In genomic region chr6:25124216-25124615, GRCh38 we compare ENCODE assay signal across 22 cellular contexts.
DNase-seq lines count a peak whose midpoint lies in the region; ATAC-seq and TF ChIP-seq lines count a peak whose summit lies in the region.
"Had no signal": no experiment of that assay in that cellular context is flagged by ENCODE, and none has a peak within 500 bp of the region (broad histone marks: within the 10 kb centered on the region; RNA-seq: fewer than 3 reads in every experiment).

No MANE protein-coding gene starts in this region.

- peaks cover 53% of the 10 kb centered on the region for H3K4me1 ChIP-seq in adipocyte (ENCODE audit: control insufficient read depth, insufficient read depth, low read length)

- no peaks in the 10 kb centered on the region for H3K9me3 ChIP-seq in adipocyte (ENCODE audit: control insufficient read depth, low read length)

- H3K4me3 ChIP-seq in adipocyte (ENCODE audit: low read length), result no peak overlapping the region
- H3K4me3 ChIP-seq: GM23248 had no signal

- peak overlapping the region; percentile 45 for H3K4me3 Mint-ChIP-seq in natural killer cell treated with Interleukin-12 subunit alpha and Interleukin-12 subunit beta and Interleukin-15 and Interleukin-18, amount 100 ng/mL, for 72 hours
- H3K4me3 Mint-ChIP-seq in natural killer cell, result no peak overlapping the region
- H3K4me3 Mint-ChIP-seq: B cell, H9, HFFc6 had no signal

- H3K9me3 Mint-ChIP-seq in natural killer cell treated with Interleukin-12 subunit alpha and Interleukin-12 subunit beta and Interleukin-15 and Interleukin-18, amount 100 ng/mL, for 72 hours, result no peaks in the 10 kb centered on the region
- no peaks in the 10 kb centered on the region for H3K9me3 Mint-ChIP-seq in natural killer cell
- H3K9me3 Mint-ChIP-seq: H9, HFFc6, T-cell had no signal

- H3K36me3 ChIP-seq in adipocyte (ENCODE audit: control insufficient read depth, insufficient read depth, low read length, severe bottlenecking), result peaks cover 20% of the 10 kb centered on the region

- no peaks in the 10 kb centered on the region for H3K27me3 Mint-ChIP-seq in natural killer cell treated with Interleukin-12 subunit alpha and Interleukin-12 subunit beta and Interleukin-15 and Interleukin-18, amount 100 ng/mL, for 72 hours
- H3K27me3 Mint-ChIP-seq in natural killer cell (ENCODE audit: low read depth in 2 of 2), result no peaks in the 10 kb centered on the region
- H3K27me3 Mint-ChIP-seq: B cell, T-cell had no signal

- H3K27ac Mint-ChIP-seq in natural killer cell treated with Interleukin-12 subunit alpha and Interleukin-12 subunit beta and Interleukin-15 and Interleukin-18, amount 100 ng/mL, for 72 hours, result peak overlapping the region; percentile 28 to 75
- peak overlapping the region in 1 of 2 donors; percentile 5 for H3K27ac Mint-ChIP-seq in natural killer cell
- H3K27ac Mint-ChIP-seq: B cell, H9, HFFc6, T-cell had no signal

- H3K27me3 ChIP-seq in adipocyte (replicated peaks; ENCODE audit: control insufficient read depth, insufficient read depth, low read length), result no peaks in the 10 kb centered on the region

- peaks cover 48 to 53% of the 10 kb centered on the region in 2 donors for H3K4me1 Mint-ChIP-seq in natural killer cell treated with Interleukin-12 subunit alpha and Interleukin-12 subunit beta and Interleukin-15 and Interleukin-18, amount 100 ng/mL, for 72 hours (ENCODE audit: low read depth in 2 of 2)
- peaks cover 34 to 45% of the 10 kb centered on the region in 2 donors for H3K4me1 Mint-ChIP-seq in natural killer cell

- no peak overlapping the region for H3K9ac ChIP-seq in adipocyte (ENCODE audit: low read length)
- H3K9ac ChIP-seq: GM23248 had no signal

- TF ChIP-seq CTCF in natural killer cell (IDR thresholded peaks at IDR 0.05), result no peak

- ATAC-seq in natural killer cell treated with Interleukin-12 subunit alpha and Interleukin-12 subunit beta and Interleukin-15 and Interleukin-18, amount 100 ng/mL, for 72 hours, result no peak
- ATAC-seq in natural killer cell, result no peak
- ATAC-seq: Panc1, T-cell had no signal

- no peak for DNase-seq in natural killer cell treated with Interleukin-12 subunit alpha and Interleukin-12 subunit beta and Interleukin-15 and Interleukin-18, amount 100 ng/mL, for 72 hours (ENCODE audit: low spot score)
- DNase-seq in natural killer cell, result no peak
- peak; percentile 13 for DNase-seq in MV-4-11 (lab: John Stamatoyannopoulos, UW)
- peak; percentile 66 for DNase-seq in adipocyte (ENCODE audit: low read depth)
- DNase-seq in activated CD4-positive, alpha-beta T cell treated with anti-CD3 and anti-CD28 coated beads, Interleukin-2, amount 50 U/mL, for 48 hours, result no peak
- DNase-seq in EL, result no peak
- no peak for DNase-seq in activated CD8-positive, alpha-beta memory T cell treated with anti-CD3 and anti-CD28 coated beads, Interleukin-2, amount 50 U/mL, for 4 hours
- DNase-seq: DMS153, DND-41, GM23248, H9, HFFc6, NCI-H1105 treated with DMSO at 0.1 percent for 48 hours, NCI-H146, NCI-H1930, NCI-H2107, NCI-H524, NCI-H748 treated with DMSO at 0.1 percent for 48 hours, SHP77, T-cell had no signal

- intact Hi-C loops in natural killer cell (cut with micrococcal nuclease), result no loop called here

- peaks cover 51% of the 10 kb centered on the region for H3K36me3 Mint-ChIP-seq in natural killer cell treated with Interleukin-12 subunit alpha and Interleukin-12 subunit beta and Interleukin-15 and Interleukin-18, amount 100 ng/mL, for 72 hours
- H3K36me3 Mint-ChIP-seq in natural killer cell, result peaks cover 21% of the 10 kb centered on the region

Comparison
In these comparisons a context has a peak if more than half of its experiments do, and no peak if none do; other contexts are left out.
1. DNase-seq: peak in MV-4-11 (single experiment) and adipocyte (single experiment); none in natural killer cell treated with Interleukin-12 subunit alpha and Interleukin-12 subunit beta and Interleukin-15 and Interleukin-18, amount 100 ng/mL, for 72 hours (single experiment), natural killer cell (single experiment), activated CD4-positive, alpha-beta T cell treated with anti-CD3 and anti-CD28 coated beads, Interleukin-2, amount 50 U/mL, for 48 hours (0 of 2), EL (single experiment) and activated CD8-positive, alpha-beta memory T cell treated with anti-CD3 and anti-CD28 coated beads, Interleukin-2, amount 50 U/mL, for 4 hours (single experiment).